2 cellular contexts compared by ENCODE assay signal in the genomic region with DNA sequence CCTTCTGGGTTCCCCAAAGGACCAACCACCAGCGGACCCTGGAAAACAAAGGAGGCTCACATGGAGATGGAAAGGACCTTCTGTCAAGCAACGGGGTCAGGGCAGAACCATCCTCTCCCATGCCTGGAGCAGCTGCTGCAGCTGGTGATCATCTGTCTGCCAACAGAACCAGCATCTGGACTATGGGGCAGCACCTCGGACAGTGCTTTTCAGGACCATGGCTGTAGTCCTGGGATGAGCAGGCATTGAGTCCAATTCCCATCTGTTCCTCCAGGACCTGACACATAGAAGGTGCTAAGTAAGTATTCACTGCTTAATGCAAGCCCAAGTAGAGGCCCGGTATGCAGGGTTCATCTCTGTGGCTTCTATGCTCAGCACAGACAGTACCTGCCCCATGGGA.
TF ChIP-seq lines count a peak whose summit lies in the region.

No MANE protein-coding gene starts in this region.

TF ChIP-seq in IMR-90, 13 proteins besides CTCF, POLR2A, EP300 and RAD21 (continued from another document):
- TF ChIP-seq SMC3 (IDR thresholded peaks at IDR 0.05; ENCODE audit: low read depth, low read length) = no peak
- no peak for TF ChIP-seq MXI1 (IDR thresholded peaks at IDR 0.05; ENCODE audit: borderline replicate concordance, low read depth, low read length)
- TF ChIP-seq NFE2L2 (IDR thresholded peaks at IDR 0.05; ENCODE audit: low read depth, low read length) = no peak
- no peak for TF ChIP-seq CHD1 (IDR thresholded peaks at IDR 0.05; ENCODE audit: low read depth, low read length)
- no peak for TF ChIP-seq MAZ (IDR thresholded peaks at IDR 0.05; ENCODE audit: borderline replicate concordance, low read depth, low read length)
- TF ChIP-seq, protein P1, sequence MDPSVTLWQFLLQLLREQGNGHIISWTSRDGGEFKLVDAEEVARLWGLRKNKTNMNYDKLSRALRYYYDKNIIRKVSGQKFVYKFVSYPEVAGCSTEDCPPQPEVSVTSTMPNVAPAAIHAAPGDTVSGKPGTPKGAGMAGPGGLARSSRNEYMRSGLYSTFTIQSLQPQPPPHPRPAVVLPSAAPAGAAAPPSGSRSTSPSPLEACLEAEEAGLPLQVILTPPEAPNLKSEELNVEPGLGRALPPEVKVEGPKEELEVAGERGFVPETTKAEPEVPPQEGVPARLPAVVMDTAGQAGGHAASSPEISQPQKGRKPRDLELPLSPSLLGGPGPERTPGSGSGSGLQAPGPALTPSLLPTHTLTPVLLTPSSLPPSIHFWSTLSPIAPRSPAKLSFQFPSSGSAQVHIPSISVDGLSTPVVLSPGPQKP (IDR thresholded peaks at IDR 0.05; ENCODE audit: borderline replicate concordance, low read depth, low read length) = no peak
- TF ChIP-seq RFX5 (IDR thresholded peaks at IDR 0.05; ENCODE audit: low read depth, low read length) = no peak
- TF ChIP-seq FOS (IDR thresholded peaks at IDR 0.05; ENCODE audit: low read depth, low read length) = no peak
- TF ChIP-seq, protein P2, sequence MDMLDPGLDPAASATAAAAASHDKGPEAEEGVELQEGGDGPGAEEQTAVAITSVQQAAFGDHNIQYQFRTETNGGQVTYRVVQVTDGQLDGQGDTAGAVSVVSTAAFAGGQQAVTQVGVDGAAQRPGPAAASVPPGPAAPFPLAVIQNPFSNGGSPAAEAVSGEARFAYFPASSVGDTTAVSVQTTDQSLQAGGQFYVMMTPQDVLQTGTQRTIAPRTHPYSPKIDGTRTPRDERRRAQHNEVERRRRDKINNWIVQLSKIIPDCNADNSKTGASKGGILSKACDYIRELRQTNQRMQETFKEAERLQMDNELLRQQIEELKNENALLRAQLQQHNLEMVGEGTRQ (IDR thresholded peaks at IDR 0.05; ENCODE audit: low read depth, low read length) = no peak
- TF ChIP-seq CEBPB (IDR thresholded peaks at IDR 0.05; ENCODE audit: low read depth, low read length) = no peak
- no peak for TF ChIP-seq BHLHE40 (IDR thresholded peaks at IDR 0.05; ENCODE audit: low read depth, low read length)

TF ChIP-seq in K562, 482 proteins besides CTCF, POLR2A, EP300 and RAD21 (continues in another document):
- no peak for TF ChIP-seq RNF2 (IDR thresholded peaks at IDR 0.05)
- TF ChIP-seq MIER1 (IDR thresholded peaks at IDR 0.05; ENCODE audit: low read depth) = peak; percentile 74; the same call in 1 of the 2 replicates
- TF ChIP-seq NCOA1 (IDR thresholded peaks at IDR 0.05; ENCODE audit: low read depth) = peak; percentile 85
- TF ChIP-seq, protein P3, sequence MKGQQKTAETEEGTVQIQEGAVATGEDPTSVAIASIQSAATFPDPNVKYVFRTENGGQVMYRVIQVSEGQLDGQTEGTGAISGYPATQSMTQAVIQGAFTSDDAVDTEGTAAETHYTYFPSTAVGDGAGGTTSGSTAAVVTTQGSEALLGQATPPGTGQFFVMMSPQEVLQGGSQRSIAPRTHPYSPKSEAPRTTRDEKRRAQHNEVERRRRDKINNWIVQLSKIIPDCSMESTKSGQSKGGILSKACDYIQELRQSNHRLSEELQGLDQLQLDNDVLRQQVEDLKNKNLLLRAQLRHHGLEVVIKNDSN (CRISPR knock-in tag; IDR thresholded peaks at IDR 0.05) = no peak
- TF ChIP-seq, protein P4, sequence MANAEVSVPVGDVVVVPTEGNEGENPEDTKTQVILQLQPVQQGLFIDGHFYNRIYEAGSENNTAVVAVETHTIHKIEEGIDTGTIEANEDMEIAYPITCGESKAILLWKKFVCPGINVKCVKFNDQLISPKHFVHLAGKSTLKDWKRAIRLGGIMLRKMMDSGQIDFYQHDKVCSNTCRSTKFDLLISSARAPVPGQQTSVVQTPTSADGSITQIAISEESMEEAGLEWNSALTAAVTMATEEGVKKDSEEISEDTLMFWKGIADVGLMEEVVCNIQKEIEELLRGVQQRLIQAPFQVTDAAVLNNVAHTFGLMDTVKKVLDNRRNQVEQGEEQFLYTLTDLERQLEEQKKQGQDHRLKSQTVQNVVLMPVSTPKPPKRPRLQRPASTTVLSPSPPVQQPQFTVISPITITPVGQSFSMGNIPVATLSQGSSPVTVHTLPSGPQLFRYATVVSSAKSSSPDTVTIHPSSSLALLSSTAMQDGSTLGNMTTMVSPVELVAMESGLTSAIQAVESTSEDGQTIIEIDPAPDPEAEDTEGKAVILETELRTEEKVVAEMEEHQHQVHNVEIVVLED (CRISPR knock-in tag; IDR thresholded peaks at IDR 0.05) = no peak
- peak; percentile 88 for TF ChIP-seq EHMT2 (IDR thresholded peaks at IDR 0.05)
- no peak for TF ChIP-seq U2AF2 (optimal IDR thresholded peaks at IDR 0.05; ENCODE audit: low read depth, low read length)
- TF ChIP-seq PRMT5 (CRISPR knock-in tag; IDR thresholded peaks at IDR 0.05) = 0 out of 2 replicates have a peak, but pooled peaks have one; percentile 69
- TF ChIP-seq, protein P5, sequence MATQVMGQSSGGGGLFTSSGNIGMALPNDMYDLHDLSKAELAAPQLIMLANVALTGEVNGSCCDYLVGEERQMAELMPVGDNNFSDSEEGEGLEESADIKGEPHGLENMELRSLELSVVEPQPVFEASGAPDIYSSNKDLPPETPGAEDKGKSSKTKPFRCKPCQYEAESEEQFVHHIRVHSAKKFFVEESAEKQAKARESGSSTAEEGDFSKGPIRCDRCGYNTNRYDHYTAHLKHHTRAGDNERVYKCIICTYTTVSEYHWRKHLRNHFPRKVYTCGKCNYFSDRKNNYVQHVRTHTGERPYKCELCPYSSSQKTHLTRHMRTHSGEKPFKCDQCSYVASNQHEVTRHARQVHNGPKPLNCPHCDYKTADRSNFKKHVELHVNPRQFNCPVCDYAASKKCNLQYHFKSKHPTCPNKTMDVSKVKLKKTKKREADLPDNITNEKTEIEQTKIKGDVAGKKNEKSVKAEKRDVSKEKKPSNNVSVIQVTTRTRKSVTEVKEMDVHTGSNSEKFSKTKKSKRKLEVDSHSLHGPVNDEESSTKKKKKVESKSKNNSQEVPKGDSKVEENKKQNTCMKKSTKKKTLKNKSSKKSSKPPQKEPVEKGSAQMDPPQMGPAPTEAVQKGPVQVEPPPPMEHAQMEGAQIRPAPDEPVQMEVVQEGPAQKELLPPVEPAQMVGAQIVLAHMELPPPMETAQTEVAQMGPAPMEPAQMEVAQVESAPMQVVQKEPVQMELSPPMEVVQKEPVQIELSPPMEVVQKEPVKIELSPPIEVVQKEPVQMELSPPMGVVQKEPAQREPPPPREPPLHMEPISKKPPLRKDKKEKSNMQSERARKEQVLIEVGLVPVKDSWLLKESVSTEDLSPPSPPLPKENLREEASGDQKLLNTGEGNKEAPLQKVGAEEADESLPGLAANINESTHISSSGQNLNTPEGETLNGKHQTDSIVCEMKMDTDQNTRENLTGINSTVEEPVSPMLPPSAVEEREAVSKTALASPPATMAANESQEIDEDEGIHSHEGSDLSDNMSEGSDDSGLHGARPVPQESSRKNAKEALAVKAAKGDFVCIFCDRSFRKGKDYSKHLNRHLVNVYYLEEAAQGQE (CRISPR knock-in tag; IDR thresholded peaks at IDR 0.05; ENCODE audit: low read depth) = 0 out of 2 replicates have a peak, but pooled peaks have one; percentile 53
- TF ChIP-seq, protein P6, sequence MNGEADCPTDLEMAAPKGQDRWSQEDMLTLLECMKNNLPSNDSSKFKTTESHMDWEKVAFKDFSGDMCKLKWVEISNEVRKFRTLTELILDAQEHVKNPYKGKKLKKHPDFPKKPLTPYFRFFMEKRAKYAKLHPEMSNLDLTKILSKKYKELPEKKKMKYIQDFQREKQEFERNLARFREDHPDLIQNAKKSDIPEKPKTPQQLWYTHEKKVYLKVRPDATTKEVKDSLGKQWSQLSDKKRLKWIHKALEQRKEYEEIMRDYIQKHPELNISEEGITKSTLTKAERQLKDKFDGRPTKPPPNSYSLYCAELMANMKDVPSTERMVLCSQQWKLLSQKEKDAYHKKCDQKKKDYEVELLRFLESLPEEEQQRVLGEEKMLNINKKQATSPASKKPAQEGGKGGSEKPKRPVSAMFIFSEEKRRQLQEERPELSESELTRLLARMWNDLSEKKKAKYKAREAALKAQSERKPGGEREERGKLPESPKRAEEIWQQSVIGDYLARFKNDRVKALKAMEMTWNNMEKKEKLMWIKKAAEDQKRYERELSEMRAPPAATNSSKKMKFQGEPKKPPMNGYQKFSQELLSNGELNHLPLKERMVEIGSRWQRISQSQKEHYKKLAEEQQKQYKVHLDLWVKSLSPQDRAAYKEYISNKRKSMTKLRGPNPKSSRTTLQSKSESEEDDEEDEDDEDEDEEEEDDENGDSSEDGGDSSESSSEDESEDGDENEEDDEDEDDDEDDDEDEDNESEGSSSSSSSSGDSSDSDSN (IDR thresholded peaks at IDR 0.05; ENCODE audit: borderline replicate concordance in 1 of 2, low read depth in 2 of 2, low read length in 2 of 2) = no peak
- TF ChIP-seq, protein P7, sequence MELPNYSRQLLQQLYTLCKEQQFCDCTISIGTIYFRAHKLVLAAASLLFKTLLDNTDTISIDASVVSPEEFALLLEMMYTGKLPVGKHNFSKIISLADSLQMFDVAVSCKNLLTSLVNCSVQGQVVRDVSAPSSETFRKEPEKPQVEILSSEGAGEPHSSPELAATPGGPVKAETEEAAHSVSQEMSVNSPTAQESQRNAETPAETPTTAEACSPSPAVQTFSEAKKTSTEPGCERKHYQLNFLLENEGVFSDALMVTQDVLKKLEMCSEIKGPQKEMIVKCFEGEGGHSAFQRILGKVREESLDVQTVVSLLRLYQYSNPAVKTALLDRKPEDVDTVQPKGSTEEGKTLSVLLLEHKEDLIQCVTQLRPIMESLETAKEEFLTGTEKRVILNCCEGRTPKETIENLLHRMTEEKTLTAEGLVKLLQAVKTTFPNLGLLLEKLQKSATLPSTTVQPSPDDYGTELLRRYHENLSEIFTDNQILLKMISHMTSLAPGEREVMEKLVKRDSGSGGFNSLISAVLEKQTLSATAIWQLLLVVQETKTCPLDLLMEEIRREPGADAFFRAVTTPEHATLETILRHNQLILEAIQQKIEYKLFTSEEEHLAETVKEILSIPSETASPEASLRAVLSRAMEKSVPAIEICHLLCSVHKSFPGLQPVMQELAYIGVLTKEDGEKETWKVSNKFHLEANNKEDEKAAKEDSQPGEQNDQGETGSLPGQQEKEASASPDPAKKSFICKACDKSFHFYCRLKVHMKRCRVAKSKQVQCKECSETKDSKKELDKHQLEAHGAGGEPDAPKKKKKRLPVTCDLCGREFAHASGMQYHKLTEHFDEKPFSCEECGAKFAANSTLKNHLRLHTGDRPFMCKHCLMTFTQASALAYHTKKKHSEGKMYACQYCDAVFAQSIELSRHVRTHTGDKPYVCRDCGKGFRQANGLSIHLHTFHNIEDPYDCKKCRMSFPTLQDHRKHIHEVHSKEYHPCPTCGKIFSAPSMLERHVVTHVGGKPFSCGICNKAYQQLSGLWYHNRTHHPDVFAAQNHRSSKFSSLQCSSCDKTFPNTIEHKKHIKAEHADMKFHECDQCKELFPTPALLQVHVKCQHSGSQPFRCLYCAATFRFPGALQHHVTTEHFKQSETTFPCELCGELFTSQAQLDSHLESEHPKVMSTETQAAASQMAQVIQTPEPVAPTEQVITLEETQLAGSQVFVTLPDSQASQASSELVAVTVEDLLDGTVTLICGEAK (IDR thresholded peaks at IDR 0.05) = peak; percentile 49; the same call in 1 of the 2 replicates
- TF ChIP-seq, protein P7 (CRISPR knock-in tag; IDR thresholded peaks at IDR 0.05) = no peak
- TF ChIP-seq, protein P8, sequence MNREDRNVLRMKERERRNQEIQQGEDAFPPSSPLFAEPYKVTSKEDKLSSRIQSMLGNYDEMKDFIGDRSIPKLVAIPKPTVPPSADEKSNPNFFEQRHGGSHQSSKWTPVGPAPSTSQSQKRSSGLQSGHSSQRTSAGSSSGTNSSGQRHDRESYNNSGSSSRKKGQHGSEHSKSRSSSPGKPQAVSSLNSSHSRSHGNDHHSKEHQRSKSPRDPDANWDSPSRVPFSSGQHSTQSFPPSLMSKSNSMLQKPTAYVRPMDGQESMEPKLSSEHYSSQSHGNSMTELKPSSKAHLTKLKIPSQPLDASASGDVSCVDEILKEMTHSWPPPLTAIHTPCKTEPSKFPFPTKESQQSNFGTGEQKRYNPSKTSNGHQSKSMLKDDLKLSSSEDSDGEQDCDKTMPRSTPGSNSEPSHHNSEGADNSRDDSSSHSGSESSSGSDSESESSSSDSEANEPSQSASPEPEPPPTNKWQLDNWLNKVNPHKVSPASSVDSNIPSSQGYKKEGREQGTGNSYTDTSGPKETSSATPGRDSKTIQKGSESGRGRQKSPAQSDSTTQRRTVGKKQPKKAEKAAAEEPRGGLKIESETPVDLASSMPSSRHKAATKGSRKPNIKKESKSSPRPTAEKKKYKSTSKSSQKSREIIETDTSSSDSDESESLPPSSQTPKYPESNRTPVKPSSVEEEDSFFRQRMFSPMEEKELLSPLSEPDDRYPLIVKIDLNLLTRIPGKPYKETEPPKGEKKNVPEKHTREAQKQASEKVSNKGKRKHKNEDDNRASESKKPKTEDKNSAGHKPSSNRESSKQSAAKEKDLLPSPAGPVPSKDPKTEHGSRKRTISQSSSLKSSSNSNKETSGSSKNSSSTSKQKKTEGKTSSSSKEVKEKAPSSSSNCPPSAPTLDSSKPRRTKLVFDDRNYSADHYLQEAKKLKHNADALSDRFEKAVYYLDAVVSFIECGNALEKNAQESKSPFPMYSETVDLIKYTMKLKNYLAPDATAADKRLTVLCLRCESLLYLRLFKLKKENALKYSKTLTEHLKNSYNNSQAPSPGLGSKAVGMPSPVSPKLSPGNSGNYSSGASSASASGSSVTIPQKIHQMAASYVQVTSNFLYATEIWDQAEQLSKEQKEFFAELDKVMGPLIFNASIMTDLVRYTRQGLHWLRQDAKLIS (CRISPR knock-in tag; IDR thresholded peaks at IDR 0.05) = no peak
